31 cellular contexts compared by ENCODE assay signal in the genomic region with DNA sequence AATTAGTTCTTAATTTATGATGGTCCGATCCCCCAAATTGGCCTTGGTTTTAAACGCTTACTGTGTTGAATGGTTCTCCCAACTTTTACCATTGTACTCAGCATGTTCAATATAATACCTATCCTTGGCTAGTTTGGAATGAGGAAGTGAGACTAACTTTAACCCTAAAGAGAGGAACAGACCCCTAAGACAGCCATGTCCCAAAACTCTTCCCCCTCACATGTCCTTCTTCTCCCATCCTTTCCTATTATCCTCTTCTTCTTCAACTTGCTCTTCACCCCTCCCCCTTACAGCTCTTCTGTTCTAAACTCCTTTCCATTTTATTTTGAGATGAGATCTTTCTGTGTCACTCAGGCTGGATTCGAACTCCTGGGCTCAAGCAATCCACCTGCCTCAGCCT.
"Had no signal": no experiment of that assay in that cellular context is flagged by ENCODE, and none has a peak within 500 bp of the region (broad histone marks: within the 10 kb centered on the region; RNA-seq: fewer than 3 reads in every experiment).

No MANE protein-coding gene starts in this region.

- H3K9me3 ChIP-seq: adrenal gland, body of pancreas, esophagus muscularis mucosa, gastrocnemius medialis had no signal

- ATAC-seq: activated CD4-positive, alpha-beta T cell treated with anti-CD3 and anti-CD28 coated beads for 36 hours; activated CD8-positive, alpha-beta memory T cell treated with anti-CD3 and anti-CD28 coated beads, Interleukin-2, amount 10 ng/mL, durations not matched to agents 7 days and 5 days; activated CD8-positive, alpha-beta T cell treated with anti-CD3 and anti-CD28 coated beads, Interleukin-2, amount 10 ng/mL, durations not matched to agents 7 days and 5 days; activated naive CD8-positive, alpha-beta T cell treated with anti-CD3 and anti-CD28 coated beads, Interleukin-2, amount 50 U/mL, for 24 hours; body of pancreas; effector memory CD8-positive, alpha-beta T cell; foreskin keratinocyte; gastrocnemius medialis; heart left ventricle had no signal

- H3K27me3 ChIP-seq: adrenal gland, body of pancreas, esophagus muscularis mucosa, foreskin keratinocyte, gastrocnemius medialis, heart left ventricle had no signal

- H3K36me3 ChIP-seq: adrenal gland, esophagus muscularis mucosa, gastrocnemius medialis, heart left ventricle had no signal

- H3K4me3 ChIP-seq: adrenal gland, body of pancreas, esophagus muscularis mucosa, gastrocnemius medialis, heart left ventricle had no signal

- FAIRE-seq: colon had no signal

- H3K27ac ChIP-seq: adrenal gland, body of pancreas, esophagus muscularis mucosa, foreskin keratinocyte, gastrocnemius medialis, heart left ventricle had no signal

- DNase-seq: activated CD4-positive, alpha-beta memory T cell treated with anti-CD3 and anti-CD28 coated beads for 36 hours; activated CD4-positive, alpha-beta T cell treated with anti-CD3 and anti-CD28 coated beads for 36 hours; activated CD4-positive, alpha-beta T cell treated with anti-CD3 and anti-CD28 coated beads, Interleukin-2, amount 10 ng/mL, durations not matched to agents 24 days and 14 days; activated CD4-positive, CD25-positive, alpha-beta regulatory T cell; activated CD4-positive, CD25-positive, alpha-beta regulatory T cell treated with anti-CD3 and anti-CD28 coated beads, Interleukin-2, amount 50 U/mL, for 72 hours; activated CD8-positive, alpha-beta memory T cell treated with anti-CD3 and anti-CD28 coated beads, Interleukin-2, amount 10 ng/mL, durations not matched to agents 7 days and 5 days; activated CD8-positive, alpha-beta memory T cell treated with anti-CD3 and anti-CD28 coated beads, Interleukin-2, amount 50 U/mL, for 4 hours; activated CD8-positive, alpha-beta T cell treated with anti-CD3 and anti-CD28 coated beads, Interleukin-2, amount 10 ng/mL, durations not matched to agents 7 days and 5 days; activated effector memory CD4-positive, alpha-beta T cell treated with anti-CD3 and anti-CD28 coated beads, Interleukin-2, amount 50 U/mL, for 16 hours; activated naive CD4-positive, alpha-beta T cell treated with anti-CD3 and anti-CD28 coated beads for 36 hours; activated naive CD8-positive, alpha-beta T cell treated with anti-CD3 and anti-CD28 coated beads for 36 hours; activated naive CD8-positive, alpha-beta T cell treated with anti-CD3 and anti-CD28 coated beads, Interleukin-2, amount 50 U/mL, for 24 hours; activated T-cell treated with anti-CD3 and anti-CD28 coated beads, Interleukin-2, amount 50 U/mL, for 1 hour; activated T-cell treated with anti-CD3 and anti-CD28 coated beads, Interleukin-2, amount 50 U/mL, for 48 hours; adrenal gland; amygdala; aorta; body of pancreas; caudate nucleus; cortex of kidney; dermis blood vessel endothelial cell; effector CD4-positive, alpha-beta T cell; effector memory CD8-positive, alpha-beta T cell; erythroblast; foreskin keratinocyte; gastrocnemius medialis; glutamatergic neuron; heart left ventricle; T1000 had no signal

- H3K4me1 ChIP-seq: body of pancreas, foreskin keratinocyte had no signal
